Comparison of ENCODE assay signal across 8 cellular contexts in genomic region chr11:123654566-123655081, GRCh38. TPM values are rescaled to one million over a fixed set of nuclear protein-coding genes. Genes with fewer than 3 reads are reported as not detected.
A peak's percentile ranks its signal among the peaks of the same experiment; 100 is the strongest.
DNase-seq lines count a peak whose midpoint lies in the region; ATAC-seq and TF ChIP-seq lines count a peak whose summit lies in the region.

Gene SCN3B, minus strand, starts transcription at chr11:123654624. Its CDS starts 823 bp downstream, at chr11:123653801.

- no peak within 1 kb of the TSS for H3K9ac ChIP-seq in neural progenitor cell

- H3K4me3 ChIP-seq in neural progenitor cell, result peak within 1 kb of the TSS; percentile 68

- H3K9me3 ChIP-seq in neural progenitor cell (ENCODE audit: low read depth), result no peaks in the 10 kb centered on the region

- peaks cover 34% of the 10 kb centered on the region for H3K27me3 Mint-ChIP-seq in activated naive CD4-positive, alpha-beta T cell treated with anti-CD3 and anti-CD28 coated beads, Interleukin-2, amount 50 U/mL, for 24 hours
- H3K27me3 Mint-ChIP-seq in neural progenitor cell (ENCODE audit: insufficient read depth, low read depth), result peaks cover 38% of the 10 kb centered on the region

- no peak within 1 kb of the TSS for H3K27ac ChIP-seq in neural progenitor cell

- H3K4me2 ChIP-seq in neural progenitor cell, result peak within 1 kb of the TSS; percentile 94

- H3K9me3 Mint-ChIP-seq in activated naive CD4-positive, alpha-beta T cell treated with anti-CD3 and anti-CD28 coated beads, Interleukin-2, amount 50 U/mL, for 24 hours, result peaks cover 20% of the 10 kb centered on the region
- no peaks in the 10 kb centered on the region for H3K9me3 Mint-ChIP-seq in neural progenitor cell

- peaks cover 7% of the 10 kb centered on the region for H3K4me1 ChIP-seq in neural progenitor cell

- peak within 1 kb of the TSS; percentile 81 for H3K4me3 Mint-ChIP-seq in activated naive CD4-positive, alpha-beta T cell treated with anti-CD3 and anti-CD28 coated beads, Interleukin-2, amount 50 U/mL, for 24 hours
- H3K4me3 Mint-ChIP-seq in neural progenitor cell, result peak within 1 kb of the TSS; percentile 85

- H3K27ac Mint-ChIP-seq in activated naive CD4-positive, alpha-beta T cell treated with anti-CD3 and anti-CD28 coated beads, Interleukin-2, amount 50 U/mL, for 24 hours, result no peak within 1 kb of the TSS
- no peak within 1 kb of the TSS for H3K27ac Mint-ChIP-seq in neural progenitor cell

- no peaks in the 10 kb centered on the region for H3K79me2 ChIP-seq in neural progenitor cell (ENCODE audit: low read depth)

- H3K36me3 Mint-ChIP-seq in activated naive CD4-positive, alpha-beta T cell treated with anti-CD3 and anti-CD28 coated beads, Interleukin-2, amount 50 U/mL, for 24 hours, result peaks cover 7% of the 10 kb centered on the region
- no peaks in the 10 kb centered on the region for H3K36me3 Mint-ChIP-seq in neural progenitor cell

- H3F3A ChIP-seq in neural progenitor cell (ENCODE audit: low read depth), result peaks cover 18% of the 10 kb centered on the region

- peaks cover 15% of the 10 kb centered on the region for H4K20me1 ChIP-seq in neural progenitor cell (ENCODE audit: low read depth)

- TF ChIP-seq CTCF in neural progenitor cell (IDR thresholded peaks at IDR 0.05), result no peak

- H3K27me3 ChIP-seq in neural progenitor cell, result peaks cover 90% of the 10 kb centered on the region

- ATAC-seq in GM21390 (IDR thresholded peaks at IDR 0.05; ENCODE audit: unreplicated experiment), result peak; percentile 64
- ATAC-seq in GM18870 (IDR thresholded peaks at IDR 0.05; ENCODE audit: unreplicated experiment), result no peak
- ATAC-seq in HG03342 (IDR thresholded peaks at IDR 0.05; ENCODE audit: unreplicated experiment), result no peak

- peaks cover 24% of the 10 kb centered on the region for H3K4me1 Mint-ChIP-seq in activated naive CD4-positive, alpha-beta T cell treated with anti-CD3 and anti-CD28 coated beads, Interleukin-2, amount 50 U/mL, for 24 hours
- H3K4me1 Mint-ChIP-seq in neural progenitor cell, result peaks cover 3% of the 10 kb centered on the region

- DNase-seq in Ammon's horn (ENCODE audit: low spot score), result peak; percentile 68
- DNase-seq in NCI-H2196 (lab: John Stamatoyannopoulos, UW; ENCODE audit: unreplicated experiment), result peak; percentile 90
- DNase-seq in glomerular endothelial cell (ENCODE audit: extremely low read depth, low read depth, low spot score), result peak; percentile 3
- DNase-seq in neural progenitor cell (ENCODE audit: low spot score), result peak; percentile 88

- H2AFZ ChIP-seq in neural progenitor cell (replicated peaks), result peak within 1 kb of the TSS; percentile 99

- no peaks in the 10 kb centered on the region for H3K36me3 ChIP-seq in neural progenitor cell

RNA-seq across cellular contexts. Expression of gene SCN3B, which starts in this region (rescaled TPM):
- total RNA-seq in glomerular endothelial cell (5.4 and 5.8 TPM in 2 replicates), neural progenitor cell (ENCODE audit: low replicate concordance) (0.12 TPM in 1 of 2 replicates, not detected in the other)

Comparison
In these comparisons a context has a peak if more than half of its experiments do, and no peak if none do; other contexts are left out.
1. Peak in DNase-seq, H3K4me3 ChIP-seq and H3K4me2 ChIP-seq in neural progenitor cell; RNA of the gene not detected or under 1 TPM.
2. DNase-seq: peak in every context shown above with its lines; median percentile 90 in NCI-H2196; 88 in neural progenitor cell; 68 in Ammon's horn; 3 in glomerular endothelial cell.